8 cellular contexts compared by ENCODE assay signal in genomic region chr11:121367434-121367833, GRCh38.
DNase-seq lines count a peak whose midpoint lies in the region; ATAC-seq and TF ChIP-seq lines count a peak whose summit lies in the region.

No MANE protein-coding gene starts in this region.

- peak overlapping the region; percentile 75 to 97 (median 93) for H3K27ac Mint-ChIP-seq in CD4-positive, alpha-beta memory T cell

- no peaks in the 10 kb centered on the region for H3K9me2 ChIP-seq in SU-DHL-6 (replicated peaks; ENCODE audit: insufficient read depth, low read length)

- H3K27ac ChIP-seq in CD4-positive, alpha-beta memory T cell (ENCODE audit: low read depth, low read length) = peak overlapping the region; percentile 22
- peak overlapping the region; percentile 73 for H3K27ac ChIP-seq in SU-DHL-6 (ENCODE audit: low read depth, low read length)
- no peak overlapping the region for H3K27ac ChIP-seq in WERI-Rb-1

- DNase-seq in CD4-positive, alpha-beta memory T cell = peak; percentile 50 to 64 (median 59)
- DNase-seq in fibroblast of villous mesenchyme (ENCODE audit: low read depth) (peak; percentile 34), COR-L47 (lab: John Stamatoyannopoulos, UW) (no peak), OCI-M2 (lab: John Stamatoyannopoulos, UW; ENCODE audit: unreplicated experiment) (no peak), WERI-Rb-1 (no peak)

- intact Hi-C loops in CD4-positive, alpha-beta memory T cell (cut with micrococcal nuclease) = no loop called here

- H3F3A ChIP-seq in SU-DHL-6 (ENCODE audit: insufficient read depth) = peaks cover 13% of the 10 kb centered on the region; the same call in 1 of the 2 replicates

- ATAC-seq in GM18868 (IDR thresholded peaks at IDR 0.05; ENCODE audit: unreplicated experiment) (peak; percentile 88), HG02981 (IDR thresholded peaks at IDR 0.05; ENCODE audit: unreplicated experiment) (peak; percentile 91)

- H4K20me1 ChIP-seq in SU-DHL-6 (ENCODE audit: low read depth, low read length) = no peaks in the 10 kb centered on the region

- TF ChIP-seq CTCF in SU-DHL-6 (IDR thresholded peaks at IDR 0.05; ENCODE audit: insufficient read depth, low read length, poor library complexity, severe bottlenecking) = no peak
- TF ChIP-seq CTCF in fibroblast of villous mesenchyme (IDR thresholded peaks at IDR 0.05; ENCODE audit: insufficient read depth, low read depth, low read length) = no peak
- TF ChIP-seq CTCF in WERI-Rb-1 (IDR thresholded peaks at IDR 0.05; ENCODE audit: low read depth, low read length) = no peak

- H3K4me1 ChIP-seq in CD4-positive, alpha-beta memory T cell (ENCODE audit: insufficient read depth, low read length) = peaks cover 26% of the 10 kb centered on the region

- H2AFZ ChIP-seq in SU-DHL-6 (ENCODE audit: low read depth, low read length, severe bottlenecking) = peak overlapping the region; percentile 67

- no peaks in the 10 kb centered on the region for H3K27me3 ChIP-seq in CD4-positive, alpha-beta memory T cell (ENCODE audit: insufficient read depth, low read length)
- H3K27me3 ChIP-seq in SU-DHL-6 (ENCODE audit: low read length) = no peaks in the 10 kb centered on the region
- H3K27me3 ChIP-seq in WERI-Rb-1 (ENCODE audit: insufficient read depth, low read depth, severe bottlenecking) = no peaks in the 10 kb centered on the region

- H3K9me3 ChIP-seq in CD4-positive, alpha-beta memory T cell (ENCODE audit: control insufficient read depth in 1 of 2, low read length in 2 of 2) = no peaks in the 10 kb centered on the region
- H3K9me3 ChIP-seq in SU-DHL-6 (ENCODE audit: insufficient read depth, low read length) = no peaks in the 10 kb centered on the region
- no peaks in the 10 kb centered on the region for H3K9me3 ChIP-seq in WERI-Rb-1 (ENCODE audit: severe bottlenecking)

- H3K4me3 ChIP-seq in CD4-positive, alpha-beta memory T cell (ENCODE audit: low read length in 2 of 2) = peak overlapping the region in 1 of 2 donors; percentile 34
- peak overlapping the region; percentile 35 for H3K4me3 ChIP-seq in SU-DHL-6 (ENCODE audit: insufficient read depth, low read length, poor library complexity, severe bottlenecking)
- H3K4me3 ChIP-seq in fibroblast of villous mesenchyme (ENCODE audit: low read depth, low read length) = no peak overlapping the region
- H3K4me3 ChIP-seq in WERI-Rb-1 (ENCODE audit: low read depth, low read length) = no peak overlapping the region

- peak overlapping the region; percentile 63 for H3K4me2 ChIP-seq in SU-DHL-6 (ENCODE audit: low read depth, low read length, poor library complexity, severe bottlenecking)

- H3K27me3 Mint-ChIP-seq in CD4-positive, alpha-beta memory T cell = peaks cover 0 to 1% of the 10 kb centered on the region in 2 donors

- H3K36me3 Mint-ChIP-seq in CD4-positive, alpha-beta memory T cell = no peaks in the 10 kb centered on the region

- H3K9ac ChIP-seq in SU-DHL-6 (ENCODE audit: low read length) = peak overlapping the region; percentile 31

- POLR2A ChIA-PET in CD4-positive, alpha-beta memory T cell (lab: Charles Lee; ENCODE audit: partially characterized antibody) = interaction anchor here (0.6 to 3.9 kb wide), 18 partner anchors 8 to 96 kb away, joined by 3 to 53 read pairs (median 5); partner anchors contain the start of genes SORL1 and SORL1-AS1

- no peaks in the 10 kb centered on the region for H3K36me3 ChIP-seq in CD4-positive, alpha-beta memory T cell (ENCODE audit: insufficient read depth, low read length)
- H3K36me3 ChIP-seq in SU-DHL-6 (ENCODE audit: low read length) = no peaks in the 10 kb centered on the region
- no peaks in the 10 kb centered on the region for H3K36me3 ChIP-seq in WERI-Rb-1

- peak overlapping the region; percentile 76 to 93 (median 86) for H3K4me3 Mint-ChIP-seq in CD4-positive, alpha-beta memory T cell

- no peaks in the 10 kb centered on the region for H3K79me2 ChIP-seq in SU-DHL-6 (ENCODE audit: insufficient read depth, low read length)

- peaks cover 0 to 2% (median 0%) of the 10 kb centered on the region in 8 donors for H3K9me3 Mint-ChIP-seq in CD4-positive, alpha-beta memory T cell

- H3K4me1 Mint-ChIP-seq in CD4-positive, alpha-beta memory T cell = peaks cover 23 to 62% (median 37%) of the 10 kb centered on the region in 4 donors

- CTCF ChIA-PET in CD4-positive, alpha-beta memory T cell (lab: Charles Lee; ENCODE audit: partially characterized antibody) = interaction anchor here (0.7 to 2.7 kb wide), 8 partner anchors 9 to 83 kb away, joined by 3 to 19 read pairs (median 4); no protein-coding TSS in a partner anchor

Comparison
In these comparisons a context has a peak if more than half of its experiments do, and no peak if none do; other contexts are left out.
1. DNase-seq: peak in CD4-positive, alpha-beta memory T cell (5 of 5) and fibroblast of villous mesenchyme (single experiment); none in COR-L47 (single experiment), OCI-M2 (single experiment) and WERI-Rb-1 (single experiment).